ENCODE assay signal across 9 cellular contexts in the genomic region with DNA sequence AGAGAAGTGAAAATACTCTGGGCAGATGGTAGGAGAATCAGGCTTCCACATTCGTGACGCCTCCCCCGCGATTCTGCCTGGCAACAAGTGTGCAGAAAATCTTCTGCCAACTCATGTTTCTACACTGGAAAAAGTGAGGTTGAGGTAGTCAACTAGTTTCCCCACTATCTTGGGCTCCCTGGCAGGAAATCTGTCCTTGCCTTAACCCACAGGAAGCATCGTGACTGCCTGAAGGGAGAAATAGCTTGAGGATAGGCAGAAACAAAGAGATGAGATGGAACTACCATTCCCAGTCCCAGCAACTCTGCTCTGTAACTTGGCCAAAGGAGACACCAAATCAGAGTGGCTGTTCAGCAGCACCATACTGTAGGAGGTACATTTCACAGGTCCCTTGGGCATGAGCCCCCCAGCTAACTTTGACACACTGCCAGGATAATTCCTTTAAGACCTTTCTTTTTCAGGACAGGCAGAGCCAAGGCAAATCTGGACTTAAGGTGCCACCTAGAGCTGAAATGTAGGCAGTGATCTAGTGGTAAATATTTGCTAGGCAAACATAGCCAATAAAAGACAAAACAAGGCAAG.
DNase-seq lines count a peak whose midpoint lies in the region; ATAC-seq and TF ChIP-seq lines count a peak whose summit lies in the region.
"Had no signal": no experiment of that assay in that cellular context is flagged by ENCODE, and none has a peak within 500 bp of the region (broad histone marks: within the 10 kb centered on the region; RNA-seq: fewer than 3 reads in every experiment).

No MANE protein-coding gene starts in this region.

- H3K27ac ChIP-seq in adrenal gland: no peak overlapping the region

- ATAC-seq in HG03025 (IDR thresholded peaks at IDR 0.05; ENCODE audit: low FRiP score, unreplicated experiment): no peak
- ATAC-seq: activated T-cell treated with anti-CD3 and anti-CD28 coated beads, Interleukin-2, amount 50 U/mL, for 4 hours had no signal

- no peaks in the 10 kb centered on the region for H3K4me1 ChIP-seq in adrenal gland (replicated peaks in 1 of 2)

- no peaks in the 10 kb centered on the region; the same call in 1 of the 2 replicates for H3K9me3 Mint-ChIP-seq in HFFc6
- no peaks in the 10 kb centered on the region for H3K9me3 Mint-ChIP-seq in activated T-helper 1 cell treated with anti-CD3 and anti-CD28 coated beads, Interleukin-12 subunit alpha, Interleukin-12 subunit beta, Interleukin-2, Interleukin-4 antibody, amounts not matched to agents 30 ng/mL and 10 ng/mL and 1 ng/mL, durations not matched to agents 14 hours and 24 hours and 36 hours

- H3K4me3 ChIP-seq in BJ (ENCODE audit: low read depth, low read length) (no peak overlapping the region), adrenal gland (no peak overlapping the region)

- no peak for TF ChIP-seq POLR2A in adrenal gland (IDR thresholded peaks at IDR 0.05)

- WGBS in adrenal gland, 4 donors: 51 to 67% (median 56%) methylated on average over 5 of the region's 5 CpGs

- no peaks in the 10 kb centered on the region for H3K36me3 Mint-ChIP-seq in HFFc6 (ENCODE audit: low read depth)
- no peaks in the 10 kb centered on the region for H3K36me3 Mint-ChIP-seq in activated T-helper 1 cell treated with anti-CD3 and anti-CD28 coated beads, Interleukin-12 subunit alpha, Interleukin-12 subunit beta, Interleukin-2, Interleukin-4 antibody, amounts not matched to agents 30 ng/mL and 10 ng/mL and 1 ng/mL, durations not matched to agents 14 hours and 24 hours and 36 hours (ENCODE audit: low read depth)

- CTCF ChIA-PET in BJ (lab: Yijun Ruan, JAX): interaction anchor here (1.2 to 5.7 kb wide), 9 partner anchors 47 to 803 kb away, joined by 3 to 51 read pairs (median 4); no protein-coding TSS in a partner anchor

- intact Hi-C loops in adrenal gland (cut with DNase I): loop anchor here in 1 of 2 donors (10.0 kb wide), 1 partner anchor 252 kb away; no protein-coding TSS in a partner anchor
- intact Hi-C loops in activated T-helper 1 cell treated with anti-CD3 and anti-CD28 coated beads, Interleukin-12 subunit alpha, Interleukin-12 subunit beta, Interleukin-2, Interleukin-4 antibody, amounts not matched to agents 30 ng/mL and 10 ng/mL and 1 ng/mL, durations not matched to agents 14 hours and 24 hours and 36 hours (cut with micrococcal nuclease): no loop called here

- DNase-seq in BJ (ENCODE audit: low read depth) (no peak), HFFc6 (peak; percentile 26), adrenal gland (peak in 6 of 7 donors; percentile 19 to 59 (median 34)), left kidney (ENCODE audit: low read depth, low spot score) (peak; percentile 52), activated gamma-delta T cell treated with Interleukin-2 at 50 U/mL for 16 hours (no peak)
- no peak for DNase-seq in stimulated activated CD4-positive, alpha-beta T cell treated with anti-CD3 and anti-CD28 coated beads, Interleukin-15, amount 100 ng/mL, for 24 hours
- DNase-seq in activated T-helper 1 cell treated with anti-CD3 and anti-CD28 coated beads, Interleukin-12 subunit alpha, Interleukin-12 subunit beta, Interleukin-2, Interleukin-4 antibody, amounts not matched to agents 30 ng/mL and 10 ng/mL and 1 ng/mL, durations not matched to agents 14 hours and 24 hours and 36 hours (ENCODE audit: low spot score): no peak
- DNase-seq: activated T-cell treated with anti-CD3 and anti-CD28 coated beads, Interleukin-2, amount 50 U/mL, for 4 hours had no signal

- H3K36me3 ChIP-seq in BJ (ENCODE audit: control insufficient read depth, insufficient read depth, low read length): no peaks in the 10 kb centered on the region
- H3K36me3 ChIP-seq in adrenal gland (replicated peaks in 1 of 2): no peaks in the 10 kb centered on the region

- H3K27me3 ChIP-seq in BJ (ENCODE audit: control insufficient read depth, insufficient read depth, low read length) (peaks cover 4% of the 10 kb centered on the region), adrenal gland (no peaks in the 10 kb centered on the region)

- H3K4me1 Mint-ChIP-seq in HFFc6 (ENCODE audit: low read depth): peaks cover 27% of the 10 kb centered on the region
- peaks cover under 1% of the 10 kb centered on the region for H3K4me1 Mint-ChIP-seq in activated T-helper 1 cell treated with anti-CD3 and anti-CD28 coated beads, Interleukin-12 subunit alpha, Interleukin-12 subunit beta, Interleukin-2, Interleukin-4 antibody, amounts not matched to agents 30 ng/mL and 10 ng/mL and 1 ng/mL, durations not matched to agents 14 hours and 24 hours and 36 hours (ENCODE audit: low read depth)

- H3K27me3 Mint-ChIP-seq in HFFc6 (ENCODE audit: insufficient read depth): peaks cover 15% of the 10 kb centered on the region
- H3K27me3 Mint-ChIP-seq in activated T-helper 1 cell treated with anti-CD3 and anti-CD28 coated beads, Interleukin-12 subunit alpha, Interleukin-12 subunit beta, Interleukin-2, Interleukin-4 antibody, amounts not matched to agents 30 ng/mL and 10 ng/mL and 1 ng/mL, durations not matched to agents 14 hours and 24 hours and 36 hours (ENCODE audit: insufficient read depth): peaks cover 19% of the 10 kb centered on the region

- H3K4me3 Mint-ChIP-seq in HFFc6: peak overlapping the region; percentile 27; the same call in 1 of the 2 replicates
- H3K4me3 Mint-ChIP-seq in activated T-helper 1 cell treated with anti-CD3 and anti-CD28 coated beads, Interleukin-12 subunit alpha, Interleukin-12 subunit beta, Interleukin-2, Interleukin-4 antibody, amounts not matched to agents 30 ng/mL and 10 ng/mL and 1 ng/mL, durations not matched to agents 14 hours and 24 hours and 36 hours: no peak overlapping the region
- H3K4me3 Mint-ChIP-seq: activated T-cell treated with anti-CD3 and anti-CD28 coated beads, Interleukin-2, amount 50 U/mL, for 4 hours had no signal

- POLR2A ChIA-PET in BJ (lab: Charles Lee): no interaction called here

- no peak overlapping the region for H3K27ac Mint-ChIP-seq in HFFc6
- no peak overlapping the region for H3K27ac Mint-ChIP-seq in activated T-helper 1 cell treated with anti-CD3 and anti-CD28 coated beads, Interleukin-12 subunit alpha, Interleukin-12 subunit beta, Interleukin-2, Interleukin-4 antibody, amounts not matched to agents 30 ng/mL and 10 ng/mL and 1 ng/mL, durations not matched to agents 14 hours and 24 hours and 36 hours

- no peaks in the 10 kb centered on the region for H3K9me3 ChIP-seq in adrenal gland (replicated peaks in 1 of 3)

- TF ChIP-seq CTCF in BJ (IDR thresholded peaks at IDR 0.05; ENCODE audit: insufficient read depth, low read depth, low read length): peak; percentile 35; the same call in 1 of the 2 replicates
- TF ChIP-seq CTCF in HFFc6 (IDR thresholded peaks at IDR 0.05): peak; percentile 69
- TF ChIP-seq CTCF in adrenal gland (IDR thresholded peaks at IDR 0.05): no peak

Comparison
In these comparisons a context has a peak if more than half of its experiments do, and no peak if none do; other contexts are left out.
1. DNase-seq: peak in HFFc6 (single experiment), adrenal gland (6 of 7) and left kidney (single experiment); none in BJ (single experiment), activated gamma-delta T cell treated with Interleukin-2 at 50 U/mL for 16 hours (single experiment), stimulated activated CD4-positive, alpha-beta T cell treated with anti-CD3 and anti-CD28 coated beads, Interleukin-15, amount 100 ng/mL, for 24 hours (single experiment) and activated T-helper 1 cell treated with anti-CD3 and anti-CD28 coated beads, Interleukin-12 subunit alpha, Interleukin-12 subunit beta, Interleukin-2, Interleukin-4 antibody, amounts not matched to agents 30 ng/mL and 10 ng/mL and 1 ng/mL, durations not matched to agents 14 hours and 24 hours and 36 hours (single experiment).
2. CTCF ChIP-seq: peak in BJ (single experiment) and HFFc6 (single experiment); none in adrenal gland (0 of 6).